In genomic region chr4:145937990-145938611, GRCh38 we compare ENCODE assay signal across 8 cellular contexts. TPM values are rescaled to one million over a fixed set of nuclear protein-coding genes. Genes with fewer than 3 reads are reported as not detected.
A peak's percentile ranks its signal among the peaks of the same experiment; 100 is the strongest.
DNase-seq lines count a peak whose midpoint lies in the region; ATAC-seq and TF ChIP-seq lines count a peak whose summit lies in the region.

No MANE protein-coding gene starts in this region.

- peaks cover 0 to 3% (median 0%) of the 10 kb centered on the region in 5 donors for H3K9me3 Mint-ChIP-seq in CD8-positive, alpha-beta memory T cell
- no peaks in the 10 kb centered on the region for H3K9me3 Mint-ChIP-seq in activated naive CD8-positive, alpha-beta T cell (ENCODE audit: low read depth)

- H3K4me3 ChIP-seq in CD8-positive, alpha-beta memory T cell (ENCODE audit: low read length), result peak overlapping the region; percentile 93
- peak overlapping the region; percentile 89 for H3K4me3 ChIP-seq in rectal smooth muscle tissue (ENCODE audit: low read length)

- H3K9me3 ChIP-seq in CD8-positive, alpha-beta memory T cell (ENCODE audit: low read length), result no peaks in the 10 kb centered on the region

- H3K4me3 Mint-ChIP-seq in CD8-positive, alpha-beta memory T cell, result peak overlapping the region; percentile 85 to 97 (median 94)
- peak overlapping the region; percentile 98 for H3K4me3 Mint-ChIP-seq in activated naive CD8-positive, alpha-beta T cell

- ATAC-seq in left ventricle myocardium superior, result peak; percentile 23
- no peak for ATAC-seq in HG03139 (IDR thresholded peaks at IDR 0.05; ENCODE audit: unreplicated experiment)
- ATAC-seq in HG02588 (IDR thresholded peaks at IDR 0.05; ENCODE audit: unreplicated experiment), result no peak

- CTCF ChIA-PET in CD8-positive, alpha-beta memory T cell (lab: Charles Lee), result interaction anchor here (0.9 to 1.7 kb wide), 3 partner anchors 13 to 322 kb away, joined by 3 to 4 read pairs (median 3); no protein-coding TSS in a partner anchor
- CTCF ChIA-PET in HEK293T (lab: Yijun Ruan, JAX), result no interaction called here

- H3K36me3 Mint-ChIP-seq in CD8-positive, alpha-beta memory T cell, result peaks cover 0 to 15% (median 0%) of the 10 kb centered on the region in 3 donors
- peaks cover 2% of the 10 kb centered on the region for H3K36me3 Mint-ChIP-seq in activated naive CD8-positive, alpha-beta T cell

- intact Hi-C loops in left ventricle myocardium superior (cut with micrococcal nuclease), result no loop called here

- peak; percentile 23 to 73 (median 59) for DNase-seq in CD8-positive, alpha-beta memory T cell
- DNase-seq in HEK293T (ENCODE audit: extremely low spot score) (peak; percentile 20), RPMI8226 (peak; percentile 20), left ventricle myocardium superior (no peak)

- peaks cover 0 to 8% of the 10 kb centered on the region in 2 donors for H3K27me3 Mint-ChIP-seq in CD8-positive, alpha-beta memory T cell
- no peaks in the 10 kb centered on the region for H3K27me3 Mint-ChIP-seq in activated naive CD8-positive, alpha-beta T cell

- no peaks in the 10 kb centered on the region for H3K36me3 ChIP-seq in CD8-positive, alpha-beta memory T cell (ENCODE audit: insufficient read depth, low read length)
- H3K36me3 ChIP-seq in rectal smooth muscle tissue (ENCODE audit: control insufficient read depth, insufficient read depth, low read length), result no peaks in the 10 kb centered on the region

- no peaks in the 10 kb centered on the region for H3K27me3 ChIP-seq in CD8-positive, alpha-beta memory T cell (ENCODE audit: insufficient read depth, low read length, poor library complexity, severe bottlenecking)
- H3K27me3 ChIP-seq in rectal smooth muscle tissue (ENCODE audit: control insufficient read depth, insufficient read depth, low read length), result no peaks in the 10 kb centered on the region

- H3K4me1 ChIP-seq in CD8-positive, alpha-beta memory T cell (ENCODE audit: insufficient read depth, low read length), result no peaks in the 10 kb centered on the region
- peaks cover 7% of the 10 kb centered on the region for H3K4me1 ChIP-seq in rectal smooth muscle tissue (ENCODE audit: control insufficient read depth, insufficient read depth, low read length)

- H3K27ac ChIP-seq in CD8-positive, alpha-beta memory T cell (ENCODE audit: low read depth, low read length), result peak overlapping the region; percentile 74
- H3K27ac ChIP-seq in rectal smooth muscle tissue (ENCODE audit: low read depth, low read length), result peak overlapping the region; percentile 95

- peak overlapping the region; percentile 63 for H3K9ac ChIP-seq in rectal smooth muscle tissue (ENCODE audit: low read length)

- POLR2A ChIA-PET in CD8-positive, alpha-beta memory T cell (lab: Charles Lee), result interaction anchor here (0.6 to 1.8 kb wide), 5 partner anchors 28 to 1746 kb away, joined by 3 to 11 read pairs (median 4); partner anchors contain the start of gene PRMT9
- POLR2A ChIA-PET in HEK293T (lab: Yijun Ruan, JAX), result interaction anchor here (1.6 kb wide), 1 partner anchor 8 kb away, joined by 6 read pairs; no protein-coding TSS in a partner anchor

- H3K4me1 Mint-ChIP-seq in CD8-positive, alpha-beta memory T cell, result peaks cover 24 to 40% (median 38%) of the 10 kb centered on the region in 3 donors
- peaks cover 53% of the 10 kb centered on the region for H3K4me1 Mint-ChIP-seq in activated naive CD8-positive, alpha-beta T cell (ENCODE audit: low read depth)

- peak overlapping the region; percentile 80 to 98 (median 94) for H3K27ac Mint-ChIP-seq in CD8-positive, alpha-beta memory T cell
- peak overlapping the region; percentile 94 for H3K27ac Mint-ChIP-seq in activated naive CD8-positive, alpha-beta T cell

TF ChIP-seq in HEK293T, 16 proteins besides CTCF, POLR2A, EP300 and RAD21:
- TF ChIP-seq NFRKB (IDR thresholded peaks at IDR 0.05), result no peak
- no peak for TF ChIP-seq CTBP1 (IDR thresholded peaks at IDR 0.05; ENCODE audit: borderline replicate concordance)
- TF ChIP-seq HDGF (IDR thresholded peaks at IDR 0.05; ENCODE audit: borderline replicate concordance), result no peak
- TF ChIP-seq ZNF384 (IDR thresholded peaks at IDR 0.05), result peak; percentile 37; the same call in 1 of the 2 replicates

RNA-seq across cellular contexts. Expression of gene ZNF827, which starts 0.5 kb away (rescaled TPM):
- 10 to 100 TPM; 32.2 to 32.5 TPM for total RNA-seq in CD8-positive, alpha-beta memory T cell
- polyA plus RNA-seq in CD8-positive, alpha-beta memory T cell, result 6.9 TPM
- 13.8 TPM for total RNA-seq in left ventricle myocardium superior
